ENCODE assay signal across 8 cellular contexts in the genomic region with DNA sequence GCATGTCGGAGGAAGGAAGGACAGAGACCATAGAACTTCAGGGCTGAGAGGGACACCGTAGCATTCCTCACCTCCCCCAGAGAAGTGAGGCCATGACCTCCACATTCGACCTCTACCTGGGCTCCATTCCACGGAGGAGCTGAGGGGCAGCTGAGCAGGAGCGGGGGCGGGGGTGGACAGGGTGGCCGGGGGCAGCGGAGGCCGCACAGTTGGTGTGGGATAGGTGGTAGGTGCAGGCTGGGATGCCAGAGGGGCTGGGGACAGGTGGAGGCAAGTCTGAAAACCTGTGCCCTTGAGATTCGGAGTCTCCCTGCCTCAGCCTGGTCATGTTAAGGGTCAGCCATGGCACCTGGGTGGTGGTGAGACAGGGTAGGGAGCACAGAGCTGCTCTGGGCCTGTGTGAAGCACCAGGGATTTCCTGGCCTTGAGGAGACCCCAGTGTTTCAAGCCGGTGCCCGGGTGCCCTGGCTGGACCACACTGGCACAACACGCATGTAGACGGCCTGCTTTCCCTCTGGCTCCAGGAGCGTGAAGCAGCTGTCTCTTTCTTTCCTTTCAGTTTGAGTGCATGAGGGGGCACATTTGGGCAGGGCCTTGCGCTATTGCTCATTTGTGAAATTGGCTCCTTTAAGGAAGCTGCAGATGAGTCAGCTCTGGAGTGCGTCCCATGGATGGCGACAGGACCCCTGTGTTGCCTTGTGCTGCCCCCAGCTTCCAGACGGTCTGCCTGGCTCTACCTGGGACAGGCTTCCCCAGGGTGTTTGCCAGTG. TPM values are rescaled to one million over a fixed set of nuclear protein-coding genes. Genes with fewer than 3 reads are reported as not detected.
A peak's percentile ranks its signal among the peaks of the same experiment; 100 is the strongest.
DNase-seq lines count a peak whose midpoint lies in the region; ATAC-seq, FAIRE-seq and TF ChIP-seq lines count a peak whose summit lies in the region.

No MANE protein-coding gene starts in this region.

- peak; percentile 3 to 7 for ATAC-seq in right cardiac atrium
- ATAC-seq in HG03432 (IDR thresholded peaks at IDR 0.05; ENCODE audit: unreplicated experiment) = no peak

- FAIRE-seq in GM12892 (lab: Jason Lieb, UNC) = no peak

- H3K9ac ChIP-seq in skeletal muscle tissue (ENCODE audit: low read depth in 1 of 3, low read length in 3 of 3) = peak overlapping the region; percentile 68 to 74 (median 74)

- H3K27me3 ChIP-seq in right cardiac atrium (ENCODE audit: control insufficient read depth, insufficient read depth) = no peaks in the 10 kb centered on the region
- no peaks in the 10 kb centered on the region for H3K27me3 ChIP-seq in skeletal muscle tissue (ENCODE audit: control insufficient read depth in 3 of 3, insufficient read depth in 3 of 3, low read length in 3 of 3)

- peaks cover 42% of the 10 kb centered on the region for H3K4me1 ChIP-seq in right cardiac atrium (ENCODE audit: control insufficient read depth, insufficient read depth, low read length)
- peaks cover 62 to 70% (median 67%) of the 10 kb centered on the region in 3 donors for H3K4me1 ChIP-seq in skeletal muscle tissue (ENCODE audit: control insufficient read depth in 3 of 3, insufficient read depth in 3 of 3, low read length in 3 of 3)

- H3K4me3 ChIP-seq in right cardiac atrium (ENCODE audit: low read length) = no peak overlapping the region
- peak overlapping the region; percentile 41 to 60 (median 50) for H3K4me3 ChIP-seq in skeletal muscle tissue (ENCODE audit: low read length in 3 of 3)

- 0 out of 2 replicates have a peak, but pooled peaks have one; percentile 41 for TF ChIP-seq POLR2A in GM12892 (IDR thresholded peaks at IDR 0.05; ENCODE audit: low read depth, low read length)

- H3K9me3 ChIP-seq in right cardiac atrium (ENCODE audit: control insufficient read depth, low read length) = peaks cover 2% of the 10 kb centered on the region
- peaks cover 0 to 4% (median 2%) of the 10 kb centered on the region in 3 donors for H3K9me3 ChIP-seq in skeletal muscle tissue (ENCODE audit: control insufficient read depth in 3 of 3, low read length in 3 of 3)

- H3K27ac ChIP-seq in right cardiac atrium (ENCODE audit: low read length) (peak overlapping the region; percentile 61), skeletal muscle tissue (ENCODE audit: low read depth, low read length) (peak overlapping the region; percentile 85)

- DNase-seq in GM12892 (ENCODE audit: insufficient read length) (no peak), amniotic epithelial cell (ENCODE audit: low read depth) (peak; percentile 58), right cardiac atrium (peak; percentile 62 to 65 (median 65)), ureter (ENCODE audit: low spot score) (no peak), NCI-H510A treated with DMSO at 0.1 percent for 48 hours (lab: John Stamatoyannopoulos, UW) (no peak), cerebellum (ENCODE audit: low spot score) (no peak)

- WGBS in right cardiac atrium = 54% methylated on average over 19 of the region's 19 CpGs

- H3K36me3 ChIP-seq in skeletal muscle tissue (ENCODE audit: control insufficient read depth in 3 of 3, insufficient read depth in 3 of 3, low read length in 3 of 3) = peaks cover 14 to 21% (median 20%) of the 10 kb centered on the region in 3 donors

- intact Hi-C loops in right cardiac atrium (cut with DNase I) = no loop called here

RNA-seq across cellular contexts. Expression of a gene that starts 51.8 kb away (rescaled TPM):
- 0.45 TPM for polyA plus RNA-seq in GM12892 (2012; ENCODE audit: missing spikeins)
- under 1 TPM; 0.28 to 0.97 (median 0.82) TPM for total RNA-seq in right cardiac atrium
- 0.77 TPM for polyA plus RNA-seq in right cardiac atrium
- not detected for total RNA-seq in skeletal muscle tissue
- total RNA-seq in ureter = 3.4 TPM
- 1.2 TPM for total RNA-seq in cerebellum

RNA-seq across cellular contexts. Expression of a gene that starts 52.5 kb away (rescaled TPM):
- polyA plus RNA-seq in GM12892 (2012; ENCODE audit: missing spikeins) = 311 TPM
- total RNA-seq in right cardiac atrium = 1,000 to 10,000 TPM in 1 of 4 donors, 100 to 1,000 TPM in 3; 785 to 1,013 (median 850) TPM
- polyA plus RNA-seq in right cardiac atrium = 1,226 TPM
- 169 TPM for total RNA-seq in skeletal muscle tissue
- total RNA-seq in ureter = 369 TPM
- total RNA-seq in cerebellum = 70.6 TPM

RNA-seq across cellular contexts. Expression of a gene that starts 58.1 kb away (rescaled TPM):
- polyA plus RNA-seq in GM12892 (2012; ENCODE audit: missing spikeins) = 20.5 TPM
- total RNA-seq in right cardiac atrium = 10 to 100 TPM; 31.4 to 53.9 (median 36.0) TPM
- polyA plus RNA-seq in right cardiac atrium = 12.2 TPM
- 19.8 TPM for total RNA-seq in skeletal muscle tissue
- 92.7 TPM for total RNA-seq in ureter
- total RNA-seq in cerebellum = 18.8 TPM

Comparison
In these comparisons a context has a peak if more than half of its experiments do, and no peak if none do; other contexts are left out.
1. DNase-seq: peak in amniotic epithelial cell (single experiment) and right cardiac atrium (3 of 3); none in GM12892 (single experiment), ureter (single experiment), NCI-H510A treated with DMSO at 0.1 percent for 48 hours (single experiment) and cerebellum (single experiment).